Comparison of ENCODE assay signal across 8 cellular contexts in the genomic region with DNA sequence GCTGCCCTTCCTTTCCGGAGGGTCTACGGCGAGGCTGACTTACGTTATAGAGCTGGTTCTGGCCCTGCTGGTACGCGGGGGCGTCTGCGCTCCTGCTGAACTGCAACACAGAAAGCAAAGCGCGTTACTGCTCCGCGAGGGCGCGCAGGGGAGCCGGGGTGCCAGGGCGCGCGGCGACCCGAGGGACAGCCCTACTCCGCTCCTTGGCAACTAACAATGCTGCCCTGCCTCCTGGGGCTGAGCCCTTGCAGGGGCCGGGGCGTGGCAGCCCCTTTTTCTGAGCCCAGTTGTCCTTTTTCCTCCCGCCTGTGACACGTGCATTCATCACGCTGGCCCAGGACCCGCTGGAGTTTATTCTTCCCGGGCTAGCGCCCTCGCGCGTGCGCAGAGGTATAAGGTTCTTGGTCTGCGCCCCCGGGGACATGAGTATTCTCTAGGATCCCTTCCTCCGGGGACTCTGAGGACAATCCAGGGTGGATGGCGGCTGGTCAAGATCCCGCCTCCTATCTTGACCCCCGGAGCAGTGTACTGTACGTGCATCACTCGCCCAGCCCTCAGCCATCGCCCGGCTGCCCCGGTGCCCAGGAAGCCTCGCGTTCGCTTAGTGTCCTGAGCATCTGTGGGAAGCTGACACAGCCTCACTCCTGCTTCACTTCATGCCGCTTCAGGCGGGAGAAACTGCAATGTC.
DNase-seq lines count a peak whose midpoint lies in the region; ATAC-seq lines count a peak whose summit lies in the region.

No MANE protein-coding gene starts in this region.

- peak overlapping the region; percentile 27 for H3K27ac Mint-ChIP-seq in activated naive CD8-positive, alpha-beta T cell treated with anti-CD3 and anti-CD28 coated beads, Interleukin-2, amount 50 U/mL, for 24 hours

- H3K27me3 ChIP-seq in right cardiac atrium (ENCODE audit: control insufficient read depth, insufficient read depth): no peaks in the 10 kb centered on the region

- no peak overlapping the region for H3K27ac ChIP-seq in right cardiac atrium (ENCODE audit: low read length)

- no peaks in the 10 kb centered on the region for H3K4me1 ChIP-seq in right cardiac atrium (ENCODE audit: control insufficient read depth, insufficient read depth, low read length)

- H3K36me3 Mint-ChIP-seq in activated naive CD8-positive, alpha-beta T cell treated with anti-CD3 and anti-CD28 coated beads, Interleukin-2, amount 50 U/mL, for 24 hours (ENCODE audit: low read depth): peaks cover 60% of the 10 kb centered on the region

- WGBS in right cardiac atrium: 5% methylated on average over 49 of the region's 49 CpGs

- intact Hi-C loops in right cardiac atrium (cut with DNase I): no loop called here
- intact Hi-C loops in posterior cingulate gyrus (cut with DNase I): no loop called here

- peak overlapping the region; percentile 48 for H3K4me3 Mint-ChIP-seq in activated naive CD8-positive, alpha-beta T cell treated with anti-CD3 and anti-CD28 coated beads, Interleukin-2, amount 50 U/mL, for 24 hours

- H3K9me3 ChIP-seq in right cardiac atrium (ENCODE audit: control insufficient read depth, low read length): no peaks in the 10 kb centered on the region

- no peaks in the 10 kb centered on the region for H3K9me3 Mint-ChIP-seq in activated naive CD8-positive, alpha-beta T cell treated with anti-CD3 and anti-CD28 coated beads, Interleukin-2, amount 50 U/mL, for 24 hours

- ATAC-seq in activated naive CD8-positive, alpha-beta T cell treated with anti-CD3 and anti-CD28 coated beads, Interleukin-2, amount 50 U/mL, for 24 hours: peak; percentile 16
- ATAC-seq in right cardiac atrium (peak; percentile 18 to 40), HG03097 (IDR thresholded peaks at IDR 0.05; ENCODE audit: low FRiP score, unreplicated experiment) (no peak), HG02623 (IDR thresholded peaks at IDR 0.05; ENCODE audit: unreplicated experiment) (no peak)

- H3K4me1 Mint-ChIP-seq in activated naive CD8-positive, alpha-beta T cell treated with anti-CD3 and anti-CD28 coated beads, Interleukin-2, amount 50 U/mL, for 24 hours: peaks cover 78% of the 10 kb centered on the region

- peak; percentile 52 for DNase-seq in stimulated activated CD4-positive, alpha-beta T cell treated with anti-CD3 and anti-CD28 coated beads, Interleukin-15, amount 100 ng/mL, for 24 hours
- no peak for DNase-seq in stimulated activated CD4-positive, alpha-beta T cell treated with anti-CD3 and anti-CD28 coated beads, Interleukin-2, amount 100 ng/mL, for 48 hours
- peak; percentile 67 for DNase-seq in NCI-H1092 treated with DMSO at 0.1 percent for 48 hours (lab: John Stamatoyannopoulos, UW)
- DNase-seq in activated naive CD8-positive, alpha-beta T cell treated with anti-CD3 and anti-CD28 coated beads, Interleukin-2, amount 50 U/mL, for 24 hours: peak; percentile 41
- peak; percentile 42 to 68 (median 67) for DNase-seq in right cardiac atrium
- DNase-seq in posterior cingulate gyrus: peak; percentile 37 to 95 (median 66)

- peak overlapping the region; percentile 4 for H3K4me3 ChIP-seq in right cardiac atrium (ENCODE audit: low read length)

- H3K27me3 Mint-ChIP-seq in activated naive CD8-positive, alpha-beta T cell treated with anti-CD3 and anti-CD28 coated beads, Interleukin-2, amount 50 U/mL, for 24 hours: peaks cover 2% of the 10 kb centered on the region

Comparison
In these comparisons a context has a peak if more than half of its experiments do, and no peak if none do; other contexts are left out.
1. DNase-seq: peak in stimulated activated CD4-positive, alpha-beta T cell treated with anti-CD3 and anti-CD28 coated beads, Interleukin-15, amount 100 ng/mL, for 24 hours (single experiment), NCI-H1092 treated with DMSO at 0.1 percent for 48 hours (single experiment), activated naive CD8-positive, alpha-beta T cell treated with anti-CD3 and anti-CD28 coated beads, Interleukin-2, amount 50 U/mL, for 24 hours (single experiment), right cardiac atrium (3 of 3) and posterior cingulate gyrus (10 of 10); none in stimulated activated CD4-positive, alpha-beta T cell treated with anti-CD3 and anti-CD28 coated beads, Interleukin-2, amount 100 ng/mL, for 48 hours (0 of 2).
2. ATAC-seq: peak in activated naive CD8-positive, alpha-beta T cell treated with anti-CD3 and anti-CD28 coated beads, Interleukin-2, amount 50 U/mL, for 24 hours (single experiment) and right cardiac atrium (2 of 2); none in HG03097 (single experiment) and HG02623 (single experiment).